17 cellular contexts compared by ENCODE assay signal in the genomic region with DNA sequence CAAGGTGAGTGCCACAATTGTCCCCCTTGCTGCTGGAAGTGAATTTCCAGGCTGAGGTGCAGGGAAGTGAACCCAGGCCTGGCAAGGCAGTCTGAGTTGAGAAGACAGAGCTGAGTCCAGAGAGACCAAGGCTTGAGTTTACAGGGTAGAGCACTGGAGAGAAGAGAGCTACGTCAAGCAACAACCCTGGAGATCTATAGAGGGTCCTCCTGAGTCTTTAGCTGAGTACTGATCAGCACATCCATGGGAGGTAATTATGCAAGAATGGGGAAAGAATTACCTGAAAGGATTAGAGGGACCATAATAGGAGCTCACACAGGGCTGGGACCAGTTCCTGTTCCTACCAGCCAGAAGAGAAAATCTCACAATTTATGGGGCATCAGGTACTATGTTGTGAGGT.
A peak's percentile ranks its signal among the peaks of the same experiment; 100 is the strongest.
DNase-seq lines count a peak whose midpoint lies in the region; ATAC-seq and TF ChIP-seq lines count a peak whose summit lies in the region.
"Had no signal": no experiment of that assay in that cellular context is flagged by ENCODE, and none has a peak within 500 bp of the region (broad histone marks: within the 10 kb centered on the region; RNA-seq: fewer than 3 reads in every experiment).

No MANE protein-coding gene starts in this region.

- 0 out of 2 replicates have a peak, but pooled peaks cover 6% of the 10 kb centered on the region for H3K9me2 ChIP-seq in GM23338 (ENCODE audit: insufficient read depth)

- H4K91ac ChIP-seq in neuronal stem cell (ENCODE audit: low read depth, low read length, poor library complexity): no peak overlapping the region

- WGBS in neuronal stem cell (ENCODE audit: extremely low coverage in 2 of 2, insufficient read length in 2 of 2, insufficient replicate concordance in 1 of 2), 2 donors: no CpG with 5 or more reads among the region's 1 CpG

- H3K36me3 ChIP-seq in GM23338 (ENCODE audit: insufficient read depth): peaks cover 10% of the 10 kb centered on the region
- H3K36me3 ChIP-seq in NT2/D1 (ENCODE audit: insufficient read depth, insufficient read length, low read length): no peaks in the 10 kb centered on the region
- H3K36me3 ChIP-seq in neuronal stem cell (replicated peaks in 1 of 2; ENCODE audit: control insufficient read depth in 2 of 2, insufficient read depth in 2 of 2, low read length in 2 of 2): no peaks in the 10 kb centered on the region
- H3K36me3 ChIP-seq: BLaER1 had no signal

- no peaks in the 10 kb centered on the region for H3F3A ChIP-seq in GM23338 (replicated peaks; ENCODE audit: low read depth)

- H3K27me3 ChIP-seq in GM23338 (ENCODE audit: insufficient read depth): no peaks in the 10 kb centered on the region
- no peaks in the 10 kb centered on the region for H3K27me3 ChIP-seq in NT2/D1 (ENCODE audit: insufficient read depth, insufficient read length)
- no peaks in the 10 kb centered on the region for H3K27me3 ChIP-seq in neuronal stem cell (ENCODE audit: control insufficient read depth in 3 of 3, insufficient read depth in 3 of 3, low read depth in 1 of 3, low read length in 3 of 3)
- H3K27me3 ChIP-seq: BLaER1 had no signal

- no peak overlapping the region for H2BK120ac ChIP-seq in neuronal stem cell (ENCODE audit: low read depth, low read length)

- 0 out of 2 replicates have a peak overlapping the region, but pooled peaks have one; percentile 12 for H3K27ac Mint-ChIP-seq in GM23338
- H3K27ac Mint-ChIP-seq: CD8-positive, alpha-beta memory T cell had no signal

- H3K23ac ChIP-seq in neuronal stem cell (ENCODE audit: low read depth, low read length, poor library complexity): no peak overlapping the region

- ATAC-seq in GM23338 (peak; percentile 89), GM21717 (IDR thresholded peaks at IDR 0.05; ENCODE audit: unreplicated experiment) (no peak)
- ATAC-seq: HCT116 had no signal

- H2AFZ ChIP-seq in GM23338 (peak overlapping the region; percentile 48), neuronal stem cell (ENCODE audit: low read length) (peak overlapping the region; percentile 53)

- H2BK12ac ChIP-seq in neuronal stem cell (ENCODE audit: low read length): no peak overlapping the region

- no peak overlapping the region for H2BK15ac ChIP-seq in neuronal stem cell (ENCODE audit: low read length)

- DNase-seq in GM23338 (ENCODE audit: low spot score) (peak; percentile 6), NT2/D1 (ENCODE audit: low read depth, low spot score) (peak; percentile 18), iPS DF 19.7 (ENCODE audit: low read depth, low spot score) (peak; percentile 5), neuronal stem cell (ENCODE audit: low spot score) (no peak), NCI-H1417 (lab: John Stamatoyannopoulos, UW) (no peak), coronary artery (ENCODE audit: low spot score) (no peak)
- DNase-seq: 8988T; AML-193; Caco-2; CD8-positive, alpha-beta memory T cell; DMS53; GF-D8; GOT3; IMR-90 had no signal

- H3K4me1 ChIP-seq in GM23338 (ENCODE audit: insufficient read depth): peaks cover 16% of the 10 kb centered on the region
- H3K4me1 ChIP-seq in NT2/D1 (ENCODE audit: insufficient read depth, insufficient read length): no peaks in the 10 kb centered on the region
- peaks cover 5 to 7% of the 10 kb centered on the region in 2 donors for H3K4me1 ChIP-seq in neuronal stem cell (ENCODE audit: control insufficient read depth in 2 of 2, insufficient read depth in 1 of 2, low read depth in 1 of 2, low read length in 2 of 2)
- H3K4me1 ChIP-seq: BLaER1, Caco-2 had no signal

- H3K36me3 Mint-ChIP-seq in GM23338 (ENCODE audit: low read depth): peaks cover 20% of the 10 kb centered on the region; the same call in 2 of the 3 replicates
- H3K36me3 Mint-ChIP-seq: CD8-positive, alpha-beta memory T cell had no signal

- peaks cover 16% of the 10 kb centered on the region for H3K4me1 Mint-ChIP-seq in GM23338
- H3K4me1 Mint-ChIP-seq: CD8-positive, alpha-beta memory T cell had no signal

- no peak overlapping the region for H3K4me2 ChIP-seq in GM23338
- H3K4me2 ChIP-seq in neuronal stem cell (ENCODE audit: insufficient read depth, low read length, poor library complexity, severe bottlenecking): no peak overlapping the region
- H3K4me2 ChIP-seq: BLaER1 had no signal

- no peak overlapping the region for H3K14ac ChIP-seq in neuronal stem cell (ENCODE audit: low read length)

- H3K9ac ChIP-seq in NT2/D1 (ENCODE audit: insufficient read length, low read depth) (no peak overlapping the region), neuronal stem cell (ENCODE audit: low read depth, low read length, poor library complexity) (no peak overlapping the region)
- H3K9ac ChIP-seq: BLaER1 had no signal

- H2AK5ac ChIP-seq in neuronal stem cell (ENCODE audit: low read depth, low read length): no peak overlapping the region

- H3K27ac ChIP-seq in GM23338 (ENCODE audit: low read depth) (no peak overlapping the region), neuronal stem cell (replicated peaks; ENCODE audit: low read length) (no peak overlapping the region), coronary artery (no peak overlapping the region)
- H3K27ac ChIP-seq: BLaER1 had no signal

- peaks cover 5% of the 10 kb centered on the region; the same call in 1 of the 2 replicates for H3K9me3 ChIP-seq in NT2/D1 (ENCODE audit: insufficient read depth, low read length)
- peaks cover 0 to 8% of the 10 kb centered on the region in 2 donors for H3K9me3 ChIP-seq in neuronal stem cell (replicated peaks in 1 of 2; ENCODE audit: control insufficient read depth in 2 of 2, insufficient read depth in 1 of 2, low read depth in 1 of 2, low read length in 2 of 2)
- H3K9me3 ChIP-seq: BLaER1, Caco-2 had no signal

- no peaks in the 10 kb centered on the region for H3K79me2 ChIP-seq in GM23338 (replicated peaks; ENCODE audit: insufficient read depth)

- H3K9me3 Mint-ChIP-seq in GM23338: peaks cover 13% of the 10 kb centered on the region

- H3K18ac ChIP-seq in neuronal stem cell (ENCODE audit: low read length): no peak overlapping the region

- H3K4ac ChIP-seq in neuronal stem cell (ENCODE audit: low read length): no peak overlapping the region

- H3K4me3 ChIP-seq in GM23338 (no peak overlapping the region), NT2/D1 (ENCODE audit: insufficient read length, low read depth) (no peak overlapping the region), neuronal stem cell (ENCODE audit: low read length in 2 of 2) (no peak overlapping the region), coronary artery (no peak overlapping the region)
- H3K4me3 ChIP-seq: BLaER1 had no signal

- H2BK5ac ChIP-seq in neuronal stem cell (ENCODE audit: low read length): no peak overlapping the region

- no peaks in the 10 kb centered on the region for H4K20me1 ChIP-seq in GM23338 (replicated peaks; ENCODE audit: insufficient read depth)
- H4K20me1 ChIP-seq: BLaER1 had no signal

- no peak overlapping the region for H4K8ac ChIP-seq in neuronal stem cell (ENCODE audit: low read depth, low read length)

- H3K27me3 Mint-ChIP-seq in GM23338 (ENCODE audit: insufficient read depth, low read depth, poor library complexity): peaks cover 1% of the 10 kb centered on the region

- no peak overlapping the region for H3K4me3 Mint-ChIP-seq in GM23338
- H3K4me3 Mint-ChIP-seq: CD8-positive, alpha-beta memory T cell had no signal

- TF ChIP-seq CTCF in GM23338 (conservative IDR thresholded peaks at IDR 0.05; ENCODE audit: low read depth in 2 of 2): no peak
- TF ChIP-seq CTCF in coronary artery (IDR thresholded peaks at IDR 0.05): no peak

- no peaks in the 10 kb centered on the region for H3K79me1 ChIP-seq in neuronal stem cell (ENCODE audit: low read depth, low read length)

TF ChIP-seq in GM23338, 12 proteins besides CTCF, POLR2A, EP300 and RAD21 (continues in another document):
- TF ChIP-seq ZNF114 (CRISPR knock-in tag; IDR thresholded peaks at IDR 0.05) (0 out of 2 replicates have a peak, but pooled peaks have one; percentile 51), ETS1 (IDR thresholded peaks at IDR 0.05) (no peak)

Comparison
In these comparisons a context has a peak if more than half of its experiments do, and no peak if none do; other contexts are left out.
1. DNase-seq: peak in GM23338 (single experiment), NT2/D1 (single experiment) and iPS DF 19.7 (single experiment); none in neuronal stem cell (single experiment), NCI-H1417 (0 of 3) and coronary artery (single experiment).